Comparison of ENCODE assay signal across 12 cellular contexts in genomic region chr15:20106026-20106425, GRCh38.
DNase-seq lines count a peak whose midpoint lies in the region; ATAC-seq and TF ChIP-seq lines count a peak whose summit lies in the region.
"Had no signal": no experiment of that assay in that cellular context is flagged by ENCODE, and none has a peak within 500 bp of the region (broad histone marks: within the 10 kb centered on the region; RNA-seq: fewer than 3 reads in every experiment).

No MANE protein-coding gene starts in this region.

- H3K9me3 ChIP-seq in BE2C, result no peaks in the 10 kb centered on the region

- H3K36me3 Mint-ChIP-seq in activated naive CD8-positive, alpha-beta T cell treated with anti-CD3 and anti-CD28 coated beads, Interleukin-2, amount 50 U/mL, for 24 hours (ENCODE audit: low read depth), result no peaks in the 10 kb centered on the region
- H3K36me3 Mint-ChIP-seq: activated naive CD8-positive, alpha-beta T cell treated with anti-CD3 and anti-CD28 coated beads, Interleukin-2, amount 10 ng/mL, durations not matched to agents 7 days and 5 days had no signal

- H3K27me3 ChIP-seq in BE2C, result no peaks in the 10 kb centered on the region

- no peak for TF ChIP-seq CTCF in BE2C (IDR thresholded peaks at IDR 0.05; ENCODE audit: low read depth, low read length)

- ATAC-seq in HG02588 (IDR thresholded peaks at IDR 0.05; ENCODE audit: unreplicated experiment) (no peak), GM19328 (IDR thresholded peaks at IDR 0.05; ENCODE audit: unreplicated experiment) (no peak), GM18873 (IDR thresholded peaks at IDR 0.05; ENCODE audit: low FRiP score, unreplicated experiment) (no peak)
- ATAC-seq in activated naive CD8-positive, alpha-beta T cell treated with anti-CD3 and anti-CD28 coated beads, Interleukin-2, amount 50 U/mL, for 24 hours, result no peak
- ATAC-seq: T-helper 17 cell had no signal

- H3K27me3 Mint-ChIP-seq in activated naive CD8-positive, alpha-beta T cell treated with anti-CD3 and anti-CD28 coated beads, Interleukin-2, amount 50 U/mL, for 24 hours, result no peaks in the 10 kb centered on the region
- H3K27me3 Mint-ChIP-seq: activated naive CD8-positive, alpha-beta T cell treated with anti-CD3 and anti-CD28 coated beads, Interleukin-2, amount 10 ng/mL, durations not matched to agents 7 days and 5 days; T-helper 17 cell had no signal

- no peak overlapping the region for H3K27ac Mint-ChIP-seq in activated naive CD8-positive, alpha-beta T cell treated with anti-CD3 and anti-CD28 coated beads, Interleukin-2, amount 50 U/mL, for 24 hours
- H3K27ac Mint-ChIP-seq: activated naive CD8-positive, alpha-beta T cell treated with anti-CD3 and anti-CD28 coated beads, Interleukin-2, amount 10 ng/mL, durations not matched to agents 7 days and 5 days; T-helper 17 cell had no signal

- no peaks in the 10 kb centered on the region for H3K36me3 ChIP-seq in BE2C

- no peaks in the 10 kb centered on the region for H3K9me3 Mint-ChIP-seq in activated naive CD8-positive, alpha-beta T cell treated with anti-CD3 and anti-CD28 coated beads, Interleukin-2, amount 50 U/mL, for 24 hours
- H3K9me3 Mint-ChIP-seq: activated naive CD8-positive, alpha-beta T cell treated with anti-CD3 and anti-CD28 coated beads, Interleukin-2, amount 10 ng/mL, durations not matched to agents 7 days and 5 days had no signal

- DNase-seq in BE2C (peak; percentile 9), HT1080 (ENCODE audit: low read depth) (peak; percentile 0), cerebellar cortex (ENCODE audit: low spot score) (peak; percentile 0), mesenteric fat pad (ENCODE audit: low spot score) (peak; percentile 89)
- no peak for DNase-seq in activated naive CD8-positive, alpha-beta T cell treated with anti-CD3 and anti-CD28 coated beads, Interleukin-2, amount 50 U/mL, for 24 hours
- DNase-seq: activated CD4-positive, alpha-beta T cell treated with anti-CD3 and anti-CD28 coated beads, Interleukin-2, amount 50 U/mL, for 4 hours; activated naive CD8-positive, alpha-beta T cell treated with anti-CD3 and anti-CD28 coated beads, Interleukin-2, amount 10 ng/mL, durations not matched to agents 7 days and 5 days; DMS79 treated with DMSO at 0.1 percent for 48 hours had no signal

- no peak overlapping the region for H3K4me3 Mint-ChIP-seq in activated naive CD8-positive, alpha-beta T cell treated with anti-CD3 and anti-CD28 coated beads, Interleukin-2, amount 50 U/mL, for 24 hours
- H3K4me3 Mint-ChIP-seq: activated naive CD8-positive, alpha-beta T cell treated with anti-CD3 and anti-CD28 coated beads, Interleukin-2, amount 10 ng/mL, durations not matched to agents 7 days and 5 days; T-helper 17 cell had no signal

- no peak overlapping the region for H3K4me3 ChIP-seq in BE2C (ENCODE audit: low read depth, low read length)

- no peaks in the 10 kb centered on the region for H3K4me1 ChIP-seq in BE2C

- no peaks in the 10 kb centered on the region for H3K4me1 Mint-ChIP-seq in activated naive CD8-positive, alpha-beta T cell treated with anti-CD3 and anti-CD28 coated beads, Interleukin-2, amount 50 U/mL, for 24 hours
- H3K4me1 Mint-ChIP-seq: activated naive CD8-positive, alpha-beta T cell treated with anti-CD3 and anti-CD28 coated beads, Interleukin-2, amount 10 ng/mL, durations not matched to agents 7 days and 5 days; T-helper 17 cell had no signal
